23 cellular contexts compared by ENCODE assay signal in the genomic region with DNA sequence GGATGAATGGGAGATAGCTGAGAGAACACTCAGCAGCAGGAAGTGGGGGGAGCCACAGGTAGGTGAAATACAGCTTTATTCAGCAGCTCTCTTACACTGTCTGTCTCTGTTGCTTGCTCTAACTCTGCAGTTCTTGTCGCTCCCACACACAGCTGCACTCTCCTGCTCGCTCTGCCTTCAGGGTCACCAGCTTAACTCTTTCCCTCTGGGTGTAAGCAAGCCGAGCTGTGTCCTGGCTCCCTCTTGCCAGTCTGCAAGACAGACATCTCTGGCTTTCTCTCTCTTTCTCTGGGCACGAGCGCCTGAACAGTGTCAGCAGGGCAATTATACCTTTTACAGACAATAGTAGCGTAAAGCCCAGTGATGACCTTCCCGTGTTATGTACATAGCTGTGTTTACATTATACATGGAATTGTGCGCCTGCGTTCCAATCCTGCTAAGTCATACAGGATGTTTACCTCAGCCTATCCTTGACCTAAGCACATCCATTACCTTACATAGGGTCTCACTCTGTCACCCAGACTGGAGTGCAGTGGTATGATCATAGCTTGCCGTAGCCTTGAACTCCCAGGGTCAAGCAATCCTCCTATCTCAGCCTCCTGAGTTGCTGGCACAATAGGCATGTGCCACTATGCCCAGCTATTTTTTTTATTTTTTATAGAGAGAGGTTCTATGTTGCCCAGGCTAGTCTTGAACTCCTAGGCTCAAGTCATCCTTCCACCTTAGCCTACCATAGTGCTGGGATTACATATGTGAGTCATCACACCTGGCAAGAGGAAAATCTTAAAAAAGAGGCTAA. TPM values are rescaled to one million over a fixed set of nuclear protein-coding genes. Genes with fewer than 3 reads are reported as not detected.
A peak's percentile ranks its signal among the peaks of the same experiment; 100 is the strongest.
DNase-seq lines count a peak whose midpoint lies in the region; ATAC-seq and TF ChIP-seq lines count a peak whose summit lies in the region.
"Had no signal": no experiment of that assay in that cellular context is flagged by ENCODE, and none has a peak within 500 bp of the region (broad histone marks: within the 10 kb centered on the region; RNA-seq: fewer than 3 reads in every experiment).

No MANE protein-coding gene starts in this region.

- H3K4me2 ChIP-seq in H9 (ENCODE audit: insufficient read depth, insufficient read length, low read length) (no peak overlapping the region), PC-3 (ENCODE audit: low read length) (no peak overlapping the region), hepatocyte (no peak overlapping the region)

- no peak overlapping the region for H2BK15ac ChIP-seq in H9 (ENCODE audit: low read depth, low read length)

- no peak overlapping the region for H3K27ac ChIP-seq in H9 (ENCODE audit: insufficient read length, low read depth, low read length)
- H3K27ac ChIP-seq in PC-3 (ENCODE audit: low read length): no peak overlapping the region
- peak overlapping the region; percentile 89 for H3K27ac ChIP-seq in hepatocyte
- no peak overlapping the region for H3K27ac ChIP-seq in upper lobe of left lung
- H3K27ac ChIP-seq in upper lobe of right lung: no peak overlapping the region
- H3K27ac ChIP-seq: 22Rv1, tibial artery, VCaP had no signal

- no peak for TF ChIP-seq EP300 in upper lobe of left lung (IDR thresholded peaks at IDR 0.05)

- H4K20me1 ChIP-seq in H9 (ENCODE audit: control insufficient read depth, insufficient read depth, insufficient read length): no peaks in the 10 kb centered on the region
- no peaks in the 10 kb centered on the region for H4K20me1 ChIP-seq in PC-3 (ENCODE audit: low read length)
- no peaks in the 10 kb centered on the region for H4K20me1 ChIP-seq in hepatocyte (ENCODE audit: insufficient read depth, poor library complexity, severe bottlenecking)

- no peaks in the 10 kb centered on the region for H3K36me3 ChIP-seq in PC-3 (ENCODE audit: low read depth, low read length)
- no peaks in the 10 kb centered on the region for H3K36me3 ChIP-seq in hepatocyte (replicated peaks; ENCODE audit: insufficient read depth, low read depth)
- peaks cover 0 to 4% (median 2%) of the 10 kb centered on the region in 4 donors for H3K36me3 ChIP-seq in upper lobe of left lung
- peaks cover 8% of the 10 kb centered on the region for H3K36me3 ChIP-seq in upper lobe of right lung

- no peak overlapping the region for H2BK12ac ChIP-seq in H9 (ENCODE audit: insufficient read length, low read depth, low read length)

- H2AK5ac ChIP-seq in H9 (ENCODE audit: insufficient read length, low read length): no peak overlapping the region

- H3K4me1 ChIP-seq in H9 (ENCODE audit: insufficient read depth, low read length) (no peaks in the 10 kb centered on the region), PC-3 (ENCODE audit: insufficient read depth, low read length) (no peaks in the 10 kb centered on the region), hepatocyte (ENCODE audit: insufficient read depth) (no peaks in the 10 kb centered on the region), upper lobe of left lung (no peaks in the 10 kb centered on the region), upper lobe of right lung (no peaks in the 10 kb centered on the region)

- peak; percentile 63 for ATAC-seq in PC-3
- no peak for ATAC-seq in upper lobe of left lung (ENCODE audit: low FRiP score in 2 of 2)
- ATAC-seq in upper lobe of right lung: no peak

- no peak overlapping the region for H4K91ac ChIP-seq in H9 (ENCODE audit: insufficient read length, low read depth, low read length)

- POLR2A ChIA-PET in PC-3 (lab: Charles Lee; ENCODE audit: unreplicated experiment): no interaction called here

- H3K23ac ChIP-seq in H9 (ENCODE audit: insufficient read length, low read depth, low read length): no peak overlapping the region

- H3K14ac ChIP-seq in H9 (ENCODE audit: insufficient read depth, low read length): no peak overlapping the region

- no peaks in the 10 kb centered on the region for H3F3A ChIP-seq in PC-3 (ENCODE audit: low read length, unreplicated experiment)

- H3K36me3 Mint-ChIP-seq in H9 (ENCODE audit: insufficient read depth in 1 of 3, low read depth in 3 of 3): peaks cover 20 to 33% (median 21%) of the 10 kb centered on the region in 3 experiments

- H3K9me3 Mint-ChIP-seq in H9: peaks cover 0 to 3% of the 10 kb centered on the region in 2 experiments; a peak in 1 of 5 replicates
- H3K9me3 Mint-ChIP-seq: CD8-positive, alpha-beta memory T cell; IgD-negative memory B cell; T-helper 2 cell treated with Interferon-gamma antibody and Interleukin-4, amounts not matched to agents 5 μg/mL and 100 μg/mL, for 36 hours had no signal

- TF ChIP-seq CTCF in H9 (conservative IDR thresholded peaks at IDR 0.05): no peak
- TF ChIP-seq CTCF in PC-3 (conservative IDR thresholded peaks at IDR 0.05; ENCODE audit: low read depth, low read length): no peak
- no peak for TF ChIP-seq CTCF in hepatocyte (IDR thresholded peaks at IDR 0.05; ENCODE audit: poor library complexity)
- no peak for TF ChIP-seq CTCF in upper lobe of left lung (IDR thresholded peaks at IDR 0.05)
- TF ChIP-seq CTCF in upper lobe of right lung (IDR thresholded peaks at IDR 0.05): no peak

- no peaks in the 10 kb centered on the region for H3K79me1 ChIP-seq in H9 (ENCODE audit: insufficient read depth, low read depth, low read length, poor library complexity, severe bottlenecking)

- no peak overlapping the region for H4K5ac ChIP-seq in H9 (ENCODE audit: insufficient read length, low read depth, low read length)

- no peak overlapping the region for H3T11ph ChIP-seq in H9 (ENCODE audit: low read length)

- H3K27me3 Mint-ChIP-seq in H9 (ENCODE audit: low read depth): no peaks in the 10 kb centered on the region
- H3K27me3 Mint-ChIP-seq: activated naive CD8-positive, alpha-beta T cell treated with anti-CD3 and anti-CD28 coated beads, Interleukin-2, amount 10 ng/mL, durations not matched to agents 7 days and 5 days; CD8-positive, alpha-beta memory T cell; IgD-negative memory B cell had no signal

- no peaks in the 10 kb centered on the region for H3K79me2 ChIP-seq in H9 (ENCODE audit: insufficient read depth, low read length)
- no peaks in the 10 kb centered on the region for H3K79me2 ChIP-seq in PC-3 (ENCODE audit: low read length)
- H3K79me2 ChIP-seq in hepatocyte: no peaks in the 10 kb centered on the region

- H3K27ac Mint-ChIP-seq in H9: no peak overlapping the region; a peak in 1 of 7 replicates
- H3K27ac Mint-ChIP-seq: activated naive CD8-positive, alpha-beta T cell treated with anti-CD3 and anti-CD28 coated beads, Interleukin-2, amount 10 ng/mL, durations not matched to agents 7 days and 5 days; CD8-positive, alpha-beta memory T cell; T-helper 2 cell treated with Interferon-gamma antibody and Interleukin-4, amounts not matched to agents 5 μg/mL and 100 μg/mL, for 36 hours had no signal

- H2AFZ ChIP-seq in H9 (ENCODE audit: low read length) (no peak overlapping the region), PC-3 (ENCODE audit: low read length) (no peak overlapping the region), hepatocyte (no peak overlapping the region)

- H4K8ac ChIP-seq in H9 (replicated peaks; ENCODE audit: insufficient read length, low read depth, low read length): no peak overlapping the region

- intact Hi-C loops in PC-3 (cut with micrococcal nuclease) (no loop called here), upper lobe of right lung (cut with DNase I) (no loop called here)

- CTCF ChIA-PET in PC-3 (lab: Charles Lee): no interaction called here

- H2BK120ac ChIP-seq in H9 (ENCODE audit: low read depth, low read length, poor library complexity, severe bottlenecking): no peak overlapping the region

- no peaks in the 10 kb centered on the region for H3K9me2 ChIP-seq in PC-3 (replicated peaks; ENCODE audit: low read length)
- H3K9me2 ChIP-seq in hepatocyte (replicated peaks; ENCODE audit: insufficient read depth): no peaks in the 10 kb centered on the region

- no peak overlapping the region for H3K9ac ChIP-seq in H9 (ENCODE audit: extremely low read depth, insufficient read length, low read length)
- no peak overlapping the region for H3K9ac ChIP-seq in PC-3 (ENCODE audit: low read length)

- H3K27me3 ChIP-seq in H9 (ENCODE audit: insufficient read depth, low read length) (no peaks in the 10 kb centered on the region), PC-3 (ENCODE audit: low read length) (no peaks in the 10 kb centered on the region), hepatocyte (no peaks in the 10 kb centered on the region), upper lobe of left lung (no peaks in the 10 kb centered on the region), upper lobe of right lung (no peaks in the 10 kb centered on the region)
- H3K27me3 ChIP-seq: MG63, tibial artery had no signal

- TF ChIP-seq POLR2A in upper lobe of left lung (IDR thresholded peaks at IDR 0.05): no peak

- H3K4me3 Mint-ChIP-seq in H9: no peak overlapping the region
- H3K4me3 Mint-ChIP-seq: activated naive CD8-positive, alpha-beta T cell treated with anti-CD3 and anti-CD28 coated beads, Interleukin-2, amount 10 ng/mL, durations not matched to agents 7 days and 5 days; CD8-positive, alpha-beta memory T cell; IgD-negative memory B cell; T-helper 2 cell treated with Interferon-gamma antibody and Interleukin-4, amounts not matched to agents 5 μg/mL and 100 μg/mL, for 36 hours had no signal

- H3K9me3 ChIP-seq in H9 (ENCODE audit: control insufficient read depth, low read depth, low read length): no peaks in the 10 kb centered on the region
- H3K9me3 ChIP-seq in PC-3 (ENCODE audit: low read length): no peaks in the 10 kb centered on the region
- H3K9me3 ChIP-seq in hepatocyte (ENCODE audit: low read depth): no peaks in the 10 kb centered on the region
- no peaks in the 10 kb centered on the region for H3K9me3 ChIP-seq in upper lobe of left lung
- no peaks in the 10 kb centered on the region for H3K9me3 ChIP-seq in upper lobe of right lung
- H3K9me3 ChIP-seq: MG63, tibial artery had no signal

- H3K4me3 ChIP-seq in PC-3 (ENCODE audit: low read length) (no peak overlapping the region), hepatocyte (no peak overlapping the region), upper lobe of left lung (no peak overlapping the region), upper lobe of right lung (no peak overlapping the region)
- H3K4me3 ChIP-seq: MG63, tibial artery had no signal

- H2BK5ac ChIP-seq in H9 (ENCODE audit: insufficient read length, low read length): no peak overlapping the region

- no peak overlapping the region for H2BK20ac ChIP-seq in H9 (ENCODE audit: low read depth, low read length, poor library complexity, severe bottlenecking)

- H3K23me2 ChIP-seq in H9 (ENCODE audit: insufficient read length, low read depth, low read length, poor library complexity, severe bottlenecking): no peaks in the 10 kb centered on the region

- DNase-seq in DMS 273 treated with DMSO at 0.1 percent for 48 hours (lab: John Stamatoyannopoulos, UW) (peak; percentile 2), DMS 273 (lab: John Stamatoyannopoulos, UW; ENCODE audit: unreplicated experiment) (no peak), H9 (peak; percentile 40), PC-3 (peak; percentile 19), hepatocyte (ENCODE audit: low spot score) (peak; percentile 58), upper lobe of left lung (no peak), upper lobe of right lung (no peak), middle frontal gyrus (ENCODE audit: extremely low spot score, low spot score) (no peak)
- DNase-seq: activated CD8-positive, alpha-beta memory T cell treated with anti-CD3 and anti-CD28 coated beads, Interleukin-2, amount 50 U/mL, for 4 hours; activated naive CD8-positive, alpha-beta T cell treated with anti-CD3 and anti-CD28 coated beads, Interleukin-2, amount 10 ng/mL, durations not matched to agents 7 days and 5 days; AML-193; CD8-positive, alpha-beta memory T cell; effector CD8-positive, alpha-beta T cell; MG63; occipital lobe; retina; stimulated activated CD4-positive, alpha-beta T cell treated with anti-CD3 and anti-CD28 coated beads, Interleukin-4, amount 100 ng/mL, for 1 hour; stimulated activated naive CD4-positive, alpha-beta T cell treated with Interleukin-2 at 50 U/mL for 16 hours; tibial artery had no signal

- no peak overlapping the region for H3K56ac ChIP-seq in H9 (ENCODE audit: insufficient read length, low read depth, low read length)

- peaks cover 6 to 12% of the 10 kb centered on the region in 2 experiments for H3K4me1 Mint-ChIP-seq in H9

- no CpG with 5 or more reads among the region's 10 CpGs for WGBS in H9 (ENCODE audit: extremely low coverage, insufficient read length, low lambda C conversion rate)
- 71% methylated on average over 10 of the region's 10 CpGs for WGBS in hepatocyte (ENCODE audit: low lambda C conversion rate, missing lambda C conversion rate)
- WGBS in upper lobe of left lung, 2 donors: 94 to 95% methylated on average over 10 of the region's 10 CpGs

- no peak overlapping the region for H3K18ac ChIP-seq in H9 (ENCODE audit: insufficient read length, low read depth, low read length)

- BruUV-seq in PC-3 (replicated peaks; lab: Mats Ljungman, UMichigan): no TSS peak

- no peak overlapping the region for H3K4ac ChIP-seq in H9 (ENCODE audit: low read depth, low read length)

RNA-seq across cellular contexts. Expression of gene CHN1, which starts 57.8 kb away (rescaled TPM):
- total RNA-seq in H9 (2021): 33.9 and 37.0 TPM in 2 replicates
- 7.8 and 9.2 TPM in 2 replicates for total RNA-seq in PC-3 (2014; rRNA removed)
- 19.2 and 29.0 TPM in 2 replicates for total RNA-seq in hepatocyte
- 23.0 and 26.5 TPM in 2 replicates for polyA plus RNA-seq in hepatocyte
- 10 to 100 TPM in 3 of 6 donors, 1 to 10 TPM in 3; 7.2 to 27.1 (median 11.0) TPM for total RNA-seq in upper lobe of left lung
- total RNA-seq in upper lobe of right lung: 30.6 TPM
- polyA plus RNA-seq: IgD-negative memory B cell had no signal

Comparison
In these comparisons a context has a peak if more than half of its experiments do, and no peak if none do; other contexts are left out.
1. DNase-seq: peak in DMS 273 treated with DMSO at 0.1 percent for 48 hours (single experiment), H9 (single experiment), PC-3 (single experiment) and hepatocyte (single experiment); none in DMS 273 (single experiment), upper lobe of left lung (0 of 2), upper lobe of right lung (single experiment) and middle frontal gyrus (single experiment).